1 cellular context compared by ENCODE assay signal in the genomic region with DNA sequence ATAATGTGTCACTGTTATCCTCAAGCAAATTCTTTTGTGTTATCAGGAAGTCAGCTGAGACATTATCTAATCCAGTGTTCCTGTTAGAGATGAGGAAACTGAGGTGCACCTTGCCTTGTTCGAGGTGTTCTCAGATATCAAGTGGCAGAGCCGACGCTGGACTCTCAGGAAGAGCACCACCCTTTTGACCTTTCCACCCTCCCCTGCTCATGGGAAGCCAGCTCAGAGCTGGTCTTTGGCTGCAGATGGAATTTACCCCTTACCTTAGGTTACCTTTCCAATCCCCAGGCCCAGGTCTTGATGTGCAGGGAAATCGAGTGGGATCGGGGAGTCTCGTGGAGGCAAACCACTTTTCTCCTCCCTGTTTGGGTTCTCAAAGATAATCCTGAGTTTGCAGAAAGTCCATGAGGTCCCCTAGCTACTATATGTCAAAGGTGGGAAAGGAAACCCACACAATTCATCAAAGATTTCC.
TF ChIP-seq lines count a peak whose summit lies in the region.

No MANE protein-coding gene starts in this region.

TF ChIP-seq in HepG2, 621 proteins besides CTCF, POLR2A, EP300 and RAD21 (continued from another document and continues in another):
- TF ChIP-seq ZNF512B (CRISPR knock-in tag; IDR thresholded peaks at IDR 0.05; ENCODE audit: borderline replicate concordance) (no peak), FOXM1 (CRISPR knock-in tag; IDR thresholded peaks at IDR 0.05) (no peak), EHMT2 (IDR thresholded peaks at IDR 0.05; ENCODE audit: borderline replicate concordance, low read depth, low read length) (no peak), SP2 (CRISPR knock-in tag; IDR thresholded peaks at IDR 0.05) (no peak), AGO1 (IDR thresholded peaks at IDR 0.05; ENCODE audit: low read depth, low read length, poor library complexity, severe bottlenecking) (no peak), ZNF317 (CRISPR knock-in tag; IDR thresholded peaks at IDR 0.05) (0 out of 2 replicates have a peak, but pooled peaks have one; percentile 23), FOSL2 (CRISPR knock-in tag; IDR thresholded peaks at IDR 0.05) (peak; percentile 82), NFYC (CRISPR knock-in tag; IDR thresholded peaks at IDR 0.05) (no peak), AHR (CRISPR knock-in tag; IDR thresholded peaks at IDR 0.05) (no peak), ZNF776 (CRISPR knock-in tag; IDR thresholded peaks at IDR 0.05) (no peak), ZSCAN31 (CRISPR knock-in tag; IDR thresholded peaks at IDR 0.05; ENCODE audit: low read depth) (no peak), NFKBIZ (CRISPR knock-in tag; IDR thresholded peaks at IDR 0.05) (peak; percentile 85), MEF2D (CRISPR knock-in tag; IDR thresholded peaks at IDR 0.05) (peak; percentile 57), BRF2 (CRISPR knock-in tag; IDR thresholded peaks at IDR 0.05) (0 out of 2 replicates have a peak, but pooled peaks have one; percentile 64), RFXAP (CRISPR knock-in tag; IDR thresholded peaks at IDR 0.05; ENCODE audit: borderline replicate concordance) (no peak), ZNF619 (CRISPR knock-in tag; IDR thresholded peaks at IDR 0.05) (no peak), ZNF563 (CRISPR knock-in tag; IDR thresholded peaks at IDR 0.05) (no peak), HCFC1 (IDR thresholded peaks at IDR 0.05; ENCODE audit: low read depth, low read length) (no peak), ZBTB14 (CRISPR knock-in tag; IDR thresholded peaks at IDR 0.05) (no peak), SNAPC5 (CRISPR knock-in tag; IDR thresholded peaks at IDR 0.05; ENCODE audit: borderline replicate concordance) (no peak), HNF1B (CRISPR knock-in tag; IDR thresholded peaks at IDR 0.05) (peak; percentile 83), ELF3 (CRISPR knock-in tag; IDR thresholded peaks at IDR 0.05) (peak; percentile 97), ARNT2 (CRISPR knock-in tag; IDR thresholded peaks at IDR 0.05; ENCODE audit: low read depth) (peak; percentile 59; the same call in 1 of the 2 replicates), MIXL1 (CRISPR knock-in tag; IDR thresholded peaks at IDR 0.05) (peak; percentile 74), ZNF7 (CRISPR knock-in tag; IDR thresholded peaks at IDR 0.05) (no peak), SMAD9 (CRISPR knock-in tag; IDR thresholded peaks at IDR 0.05) (no peak), ZNF781 (CRISPR knock-in tag; IDR thresholded peaks at IDR 0.05; ENCODE audit: borderline replicate concordance, not compliant biosample characterization) (no peak), NFE2L2 (IDR thresholded peaks at IDR 0.05; ENCODE audit: low read length) (no peak), MYNN (CRISPR knock-in tag; IDR thresholded peaks at IDR 0.05; ENCODE audit: low read depth) (no peak), KMT2B (CRISPR knock-in tag; IDR thresholded peaks at IDR 0.05) (no peak), IRF2 (CRISPR knock-in tag; IDR thresholded peaks at IDR 0.05) (peak; percentile 91), MXI1 (IDR thresholded peaks at IDR 0.05; ENCODE audit: borderline replicate concordance, low read depth, low read length) (peak; percentile 49; the same call in 1 of the 3 replicates), ETS1 (CRISPR knock-in tag; IDR thresholded peaks at IDR 0.05) (no peak), CEBPB (IDR thresholded peaks at IDR 0.05; ENCODE audit: borderline replicate concordance, low read depth, low read length) (no peak), RORA (CRISPR knock-in tag; IDR thresholded peaks at IDR 0.05) (no peak), CEBPG (CRISPR knock-in tag; IDR thresholded peaks at IDR 0.05) (peak; percentile 66), MTERF4 (CRISPR knock-in tag; IDR thresholded peaks at IDR 0.05) (no peak), ZNF652 (CRISPR knock-in tag; IDR thresholded peaks at IDR 0.05; ENCODE audit: borderline replicate concordance, low read depth) (peak; percentile 77; the same call in 1 of the 2 replicates), HNRNPK (IDR thresholded peaks at IDR 0.05; ENCODE audit: low read depth, low read length, poor library complexity, severe bottlenecking) (no peak), FIP1L1 (IDR thresholded peaks at IDR 0.05; ENCODE audit: borderline replicate concordance, insufficient read depth, low read depth, low read length) (no peak), ZSCAN30 (CRISPR knock-in tag; IDR thresholded peaks at IDR 0.05) (no peak), NCOA5 (CRISPR knock-in tag; IDR thresholded peaks at IDR 0.05) (no peak), ZNF441 (CRISPR knock-in tag; IDR thresholded peaks at IDR 0.05; ENCODE audit: borderline replicate concordance) (peak; percentile 30; the same call in 1 of the 2 replicates), SOX6 (IDR thresholded peaks at IDR 0.05) (no peak), SOX6 (CRISPR knock-in tag; IDR thresholded peaks at IDR 0.05) (peak; percentile 86), ZNF205 (CRISPR knock-in tag; IDR thresholded peaks at IDR 0.05) (peak; percentile 52; the same call in 1 of the 2 replicates), GATAD1 (CRISPR knock-in tag; IDR thresholded peaks at IDR 0.05) (peak; percentile 52; the same call in 1 of the 2 replicates)
- TF ChIP-seq, protein P1, sequence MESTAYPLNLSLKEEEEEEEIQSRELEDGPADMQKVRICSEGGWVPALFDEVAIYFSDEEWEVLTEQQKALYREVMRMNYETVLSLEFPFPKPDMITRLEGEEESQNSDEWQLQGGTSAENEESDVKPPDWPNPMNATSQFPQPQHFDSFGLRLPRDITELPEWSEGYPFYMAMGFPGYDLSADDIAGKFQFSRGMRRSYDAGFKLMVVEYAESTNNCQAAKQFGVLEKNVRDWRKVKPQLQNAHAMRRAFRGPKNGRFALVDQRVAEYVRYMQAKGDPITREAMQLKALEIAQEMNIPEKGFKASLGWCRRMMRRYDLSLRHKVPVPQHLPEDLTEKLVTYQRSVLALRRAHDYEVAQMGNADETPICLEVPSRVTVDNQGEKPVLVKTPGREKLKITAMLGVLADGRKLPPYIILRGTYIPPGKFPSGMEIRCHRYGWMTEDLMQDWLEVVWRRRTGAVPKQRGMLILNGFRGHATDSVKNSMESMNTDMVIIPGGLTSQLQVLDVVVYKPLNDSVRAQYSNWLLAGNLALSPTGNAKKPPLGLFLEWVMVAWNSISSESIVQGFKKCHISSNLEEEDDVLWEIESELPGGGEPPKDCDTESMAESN (CRISPR knock-in tag; conservative IDR thresholded peaks at IDR 0.05): peak; percentile 69; the same call in 1 of the 2 replicates
- TF ChIP-seq, protein P2, sequence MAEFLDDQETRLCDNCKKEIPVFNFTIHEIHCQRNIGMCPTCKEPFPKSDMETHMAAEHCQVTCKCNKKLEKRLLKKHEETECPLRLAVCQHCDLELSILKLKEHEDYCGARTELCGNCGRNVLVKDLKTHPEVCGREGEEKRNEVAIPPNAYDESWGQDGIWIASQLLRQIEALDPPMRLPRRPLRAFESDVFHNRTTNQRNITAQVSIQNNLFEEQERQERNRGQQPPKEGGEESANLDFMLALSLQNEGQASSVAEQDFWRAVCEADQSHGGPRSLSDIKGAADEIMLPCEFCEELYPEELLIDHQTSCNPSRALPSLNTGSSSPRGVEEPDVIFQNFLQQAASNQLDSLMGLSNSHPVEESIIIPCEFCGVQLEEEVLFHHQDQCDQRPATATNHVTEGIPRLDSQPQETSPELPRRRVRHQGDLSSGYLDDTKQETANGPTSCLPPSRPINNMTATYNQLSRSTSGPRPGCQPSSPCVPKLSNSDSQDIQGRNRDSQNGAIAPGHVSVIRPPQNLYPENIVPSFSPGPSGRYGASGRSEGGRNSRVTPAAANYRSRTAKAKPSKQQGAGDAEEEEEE (CRISPR knock-in tag; IDR thresholded peaks at IDR 0.05; ENCODE audit: borderline replicate concordance): no peak
- TF ChIP-seq, protein P3, sequence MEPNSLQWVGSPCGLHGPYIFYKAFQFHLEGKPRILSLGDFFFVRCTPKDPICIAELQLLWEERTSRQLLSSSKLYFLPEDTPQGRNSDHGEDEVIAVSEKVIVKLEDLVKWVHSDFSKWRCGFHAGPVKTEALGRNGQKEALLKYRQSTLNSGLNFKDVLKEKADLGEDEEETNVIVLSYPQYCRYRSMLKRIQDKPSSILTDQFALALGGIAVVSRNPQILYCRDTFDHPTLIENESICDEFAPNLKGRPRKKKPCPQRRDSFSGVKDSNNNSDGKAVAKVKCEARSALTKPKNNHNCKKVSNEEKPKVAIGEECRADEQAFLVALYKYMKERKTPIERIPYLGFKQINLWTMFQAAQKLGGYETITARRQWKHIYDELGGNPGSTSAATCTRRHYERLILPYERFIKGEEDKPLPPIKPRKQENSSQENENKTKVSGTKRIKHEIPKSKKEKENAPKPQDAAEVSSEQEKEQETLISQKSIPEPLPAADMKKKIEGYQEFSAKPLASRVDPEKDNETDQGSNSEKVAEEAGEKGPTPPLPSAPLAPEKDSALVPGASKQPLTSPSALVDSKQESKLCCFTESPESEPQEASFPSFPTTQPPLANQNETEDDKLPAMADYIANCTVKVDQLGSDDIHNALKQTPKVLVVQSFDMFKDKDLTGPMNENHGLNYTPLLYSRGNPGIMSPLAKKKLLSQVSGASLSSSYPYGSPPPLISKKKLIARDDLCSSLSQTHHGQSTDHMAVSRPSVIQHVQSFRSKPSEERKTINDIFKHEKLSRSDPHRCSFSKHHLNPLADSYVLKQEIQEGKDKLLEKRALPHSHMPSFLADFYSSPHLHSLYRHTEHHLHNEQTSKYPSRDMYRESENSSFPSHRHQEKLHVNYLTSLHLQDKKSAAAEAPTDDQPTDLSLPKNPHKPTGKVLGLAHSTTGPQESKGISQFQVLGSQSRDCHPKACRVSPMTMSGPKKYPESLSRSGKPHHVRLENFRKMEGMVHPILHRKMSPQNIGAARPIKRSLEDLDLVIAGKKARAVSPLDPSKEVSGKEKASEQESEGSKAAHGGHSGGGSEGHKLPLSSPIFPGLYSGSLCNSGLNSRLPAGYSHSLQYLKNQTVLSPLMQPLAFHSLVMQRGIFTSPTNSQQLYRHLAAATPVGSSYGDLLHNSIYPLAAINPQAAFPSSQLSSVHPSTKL (CRISPR knock-in tag; IDR thresholded peaks at IDR 0.05): peak; percentile 96
